Comparison of ENCODE assay signal across 1 cellular context in genomic region chr18:79766308-79766707, GRCh38.
TF ChIP-seq lines count a peak whose summit lies in the region.

No MANE protein-coding gene starts in this region.

TF ChIP-seq in HepG2, 621 proteins besides CTCF, POLR2A, EP300 and RAD21 (continued from another document):
- no peak for TF ChIP-seq ZNF276 (CRISPR knock-in tag; IDR thresholded peaks at IDR 0.05; ENCODE audit: low read depth)
- TF ChIP-seq CHD2 (IDR thresholded peaks at IDR 0.05; ENCODE audit: low read depth, low read length) = no peak
- TF ChIP-seq SMAD9 (CRISPR knock-in tag; IDR thresholded peaks at IDR 0.05) = no peak
- TF ChIP-seq ETV5 (CRISPR knock-in tag; IDR thresholded peaks at IDR 0.05; ENCODE audit: borderline replicate concordance) = no peak
- TF ChIP-seq ATRX (CRISPR knock-in tag; IDR thresholded peaks at IDR 0.05; ENCODE audit: borderline replicate concordance) = no peak
- TF ChIP-seq, protein P1, sequence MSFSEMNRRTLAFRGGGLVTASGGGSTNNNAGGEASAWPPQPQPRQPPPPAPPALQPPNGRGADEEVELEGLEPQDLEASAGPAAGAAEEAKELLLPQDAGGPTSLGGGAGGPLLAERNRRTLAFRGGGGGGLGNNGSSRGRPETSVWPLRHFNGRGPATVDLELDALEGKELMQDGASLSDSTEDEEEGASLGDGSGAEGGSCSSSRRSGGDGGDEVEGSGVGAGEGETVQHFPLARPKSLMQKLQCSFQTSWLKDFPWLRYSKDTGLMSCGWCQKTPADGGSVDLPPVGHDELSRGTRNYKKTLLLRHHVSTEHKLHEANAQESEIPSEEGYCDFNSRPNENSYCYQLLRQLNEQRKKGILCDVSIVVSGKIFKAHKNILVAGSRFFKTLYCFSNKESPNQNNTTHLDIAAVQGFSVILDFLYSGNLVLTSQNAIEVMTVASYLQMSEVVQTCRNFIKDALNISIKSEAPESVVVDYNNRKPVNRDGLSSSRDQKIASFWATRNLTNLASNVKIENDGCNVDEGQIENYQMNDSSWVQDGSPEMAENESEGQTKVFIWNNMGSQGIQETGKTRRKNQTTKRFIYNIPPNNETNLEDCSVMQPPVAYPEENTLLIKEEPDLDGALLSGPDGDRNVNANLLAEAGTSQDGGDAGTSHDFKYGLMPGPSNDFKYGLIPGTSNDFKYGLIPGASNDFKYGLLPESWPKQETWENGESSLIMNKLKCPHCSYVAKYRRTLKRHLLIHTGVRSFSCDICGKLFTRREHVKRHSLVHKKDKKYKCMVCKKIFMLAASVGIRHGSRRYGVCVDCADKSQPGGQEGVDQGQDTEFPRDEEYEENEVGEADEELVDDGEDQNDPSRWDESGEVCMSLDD (CRISPR knock-in tag; IDR thresholded peaks at IDR 0.05; ENCODE audit: borderline replicate concordance) = no peak
- TF ChIP-seq, protein P2, sequence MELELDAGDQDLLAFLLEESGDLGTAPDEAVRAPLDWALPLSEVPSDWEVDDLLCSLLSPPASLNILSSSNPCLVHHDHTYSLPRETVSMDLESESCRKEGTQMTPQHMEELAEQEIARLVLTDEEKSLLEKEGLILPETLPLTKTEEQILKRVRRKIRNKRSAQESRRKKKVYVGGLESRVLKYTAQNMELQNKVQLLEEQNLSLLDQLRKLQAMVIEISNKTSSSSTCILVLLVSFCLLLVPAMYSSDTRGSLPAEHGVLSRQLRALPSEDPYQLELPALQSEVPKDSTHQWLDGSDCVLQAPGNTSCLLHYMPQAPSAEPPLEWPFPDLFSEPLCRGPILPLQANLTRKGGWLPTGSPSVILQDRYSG (CRISPR knock-in tag; IDR thresholded peaks at IDR 0.05) = no peak
- no peak for TF ChIP-seq ZHX1 (CRISPR knock-in tag; IDR thresholded peaks at IDR 0.05; ENCODE audit: low read depth)
- TF ChIP-seq RBFOX2 (IDR thresholded peaks at IDR 0.05; ENCODE audit: low read depth, low read length) = no peak
- TF ChIP-seq PAXIP1 (CRISPR knock-in tag; conservative IDR thresholded peaks at IDR 0.05) = no peak
- TF ChIP-seq AKNA (CRISPR knock-in tag; IDR thresholded peaks at IDR 0.05; ENCODE audit: borderline replicate concordance) = no peak
